ENCODE assay signal across 8 cellular contexts in genomic region chr3:197456271-197457091, GRCh38.
A peak's percentile ranks its signal among the peaks of the same experiment; 100 is the strongest.
DNase-seq lines count a peak whose midpoint lies in the region; TF ChIP-seq lines count a peak whose summit lies in the region.

No MANE protein-coding gene starts in this region.

- peaks cover 12% of the 10 kb centered on the region for H3K4me1 Mint-ChIP-seq in activated T-helper 2 cell treated with anti-CD3 and anti-CD28 coated beads, Interferon-gamma antibody, Interleukin-2, Interleukin-4, amounts not matched to agents 10 μg/mL and 5 μg/mL and 100 μg/mL, durations not matched to agents 14 hours and 24 hours and 36 hours (ENCODE audit: low read depth)

- peak in 1 of 2 donors; percentile 71 for TF ChIP-seq EP300 in tibial nerve (IDR thresholded peaks at IDR 0.05)

- H3K36me3 ChIP-seq in neutrophil (no peaks in the 10 kb centered on the region), tibial nerve (no peaks in the 10 kb centered on the region)

- DNase-seq in KBM-7 (peak; percentile 69), foreskin melanocyte (peak; percentile 85), tibial nerve (ENCODE audit: low spot score in 2 of 2) (peak; percentile 65 to 77), NCI-H524 (lab: John Stamatoyannopoulos, UW) (no peak), NCI-H2227 treated with DMSO at 0.1 percent for 48 hours (lab: John Stamatoyannopoulos, UW) (no peak)
- DNase-seq in activated T-helper 2 cell treated with anti-CD3 and anti-CD28 coated beads, Interferon-gamma antibody, Interleukin-2, Interleukin-4, amounts not matched to agents 10 μg/mL and 5 μg/mL and 100 μg/mL, durations not matched to agents 14 hours and 24 hours and 36 hours (ENCODE audit: low spot score) = peak; percentile 26

- H3K27me3 Mint-ChIP-seq in activated T-helper 2 cell treated with anti-CD3 and anti-CD28 coated beads, Interferon-gamma antibody, Interleukin-2, Interleukin-4, amounts not matched to agents 10 μg/mL and 5 μg/mL and 100 μg/mL, durations not matched to agents 14 hours and 24 hours and 36 hours (ENCODE audit: low read depth) = peaks cover 20% of the 10 kb centered on the region

- in situ Hi-C loops in KBM-7 (cut with MboI; ENCODE audit: low pct_unique_long_range_greater_than_20kb, low sequenced_read_pairs) = no loop called here

- TF ChIP-seq POLR2A in GM19099 (IDR thresholded peaks at IDR 0.05; ENCODE audit: extremely low read depth, insufficient read length, low read depth) = peak; percentile 62
- peak in 1 of 2 donors; percentile 7 for TF ChIP-seq POLR2A in tibial nerve (IDR thresholded peaks at IDR 0.05)

- H3K36me3 Mint-ChIP-seq in activated T-helper 2 cell treated with anti-CD3 and anti-CD28 coated beads, Interferon-gamma antibody, Interleukin-2, Interleukin-4, amounts not matched to agents 10 μg/mL and 5 μg/mL and 100 μg/mL, durations not matched to agents 14 hours and 24 hours and 36 hours (ENCODE audit: low read depth) = no peaks in the 10 kb centered on the region

- H3K4me3 ChIP-seq in neutrophil (ENCODE audit: low read depth in 1 of 2, low read length in 1 of 2) = peak overlapping the region; percentile 52 to 62
- peak overlapping the region; percentile 35 to 64 (median 58) for H3K4me3 ChIP-seq in tibial nerve

- peaks cover 9 to 10% of the 10 kb centered on the region in 2 experiments for H3K4me1 ChIP-seq in neutrophil (ENCODE audit: control insufficient read depth in 1 of 2, insufficient read depth in 1 of 2, low read depth in 1 of 2, low read length in 1 of 2)
- H3K4me1 ChIP-seq in tibial nerve = peaks cover 0 to 10% (median 2%) of the 10 kb centered on the region in 4 donors

- H3K4me3 Mint-ChIP-seq in activated T-helper 2 cell treated with anti-CD3 and anti-CD28 coated beads, Interferon-gamma antibody, Interleukin-2, Interleukin-4, amounts not matched to agents 10 μg/mL and 5 μg/mL and 100 μg/mL, durations not matched to agents 14 hours and 24 hours and 36 hours (ENCODE audit: low read depth) = peak overlapping the region; percentile 86

- WGBS in tibial nerve, 2 donors = 8 to 10% methylated on average over 37 of the region's 47 CpGs

- H3K27ac ChIP-seq in neutrophil (peak overlapping the region; percentile 38), tibial nerve (peak overlapping the region; percentile 40 to 87 (median 77))

- H3K9me3 Mint-ChIP-seq in activated T-helper 2 cell treated with anti-CD3 and anti-CD28 coated beads, Interferon-gamma antibody, Interleukin-2, Interleukin-4, amounts not matched to agents 10 μg/mL and 5 μg/mL and 100 μg/mL, durations not matched to agents 14 hours and 24 hours and 36 hours = no peaks in the 10 kb centered on the region

- H3K27ac Mint-ChIP-seq in activated T-helper 2 cell treated with anti-CD3 and anti-CD28 coated beads, Interferon-gamma antibody, Interleukin-2, Interleukin-4, amounts not matched to agents 10 μg/mL and 5 μg/mL and 100 μg/mL, durations not matched to agents 14 hours and 24 hours and 36 hours = peak overlapping the region; percentile 79

- intact Hi-C loops in activated T-helper 2 cell treated with anti-CD3 and anti-CD28 coated beads, Interferon-gamma antibody, Interleukin-2, Interleukin-4, amounts not matched to agents 10 μg/mL and 5 μg/mL and 100 μg/mL, durations not matched to agents 14 hours and 24 hours and 36 hours (cut with micrococcal nuclease) = loop anchor here (5.0 kb wide), 1 partner anchor 159 kb away; the partner anchor contains the start of gene DLG1

- no peaks in the 10 kb centered on the region for H3K9me3 ChIP-seq in neutrophil
- no peaks in the 10 kb centered on the region for H3K9me3 ChIP-seq in tibial nerve

- peaks cover 43% of the 10 kb centered on the region for H3K27me3 ChIP-seq in neutrophil
- H3K27me3 ChIP-seq in tibial nerve = no peaks in the 10 kb centered on the region

- TF ChIP-seq CTCF in neutrophil (IDR thresholded peaks at IDR 0.05) (no peak), tibial nerve (IDR thresholded peaks at IDR 0.05) (no peak)

Comparison
In these comparisons a context has a peak if more than half of its experiments do, and no peak if none do; other contexts are left out.
1. DNase-seq: peak in KBM-7 (single experiment), activated T-helper 2 cell treated with anti-CD3 and anti-CD28 coated beads, Interferon-gamma antibody, Interleukin-2, Interleukin-4, amounts not matched to agents 10 μg/mL and 5 μg/mL and 100 μg/mL, durations not matched to agents 14 hours and 24 hours and 36 hours (single experiment), foreskin melanocyte (single experiment) and tibial nerve (2 of 2); none in NCI-H524 (0 of 2) and NCI-H2227 treated with DMSO at 0.1 percent for 48 hours (single experiment).